ENCODE assay signal across 8 cellular contexts in the genomic region with DNA sequence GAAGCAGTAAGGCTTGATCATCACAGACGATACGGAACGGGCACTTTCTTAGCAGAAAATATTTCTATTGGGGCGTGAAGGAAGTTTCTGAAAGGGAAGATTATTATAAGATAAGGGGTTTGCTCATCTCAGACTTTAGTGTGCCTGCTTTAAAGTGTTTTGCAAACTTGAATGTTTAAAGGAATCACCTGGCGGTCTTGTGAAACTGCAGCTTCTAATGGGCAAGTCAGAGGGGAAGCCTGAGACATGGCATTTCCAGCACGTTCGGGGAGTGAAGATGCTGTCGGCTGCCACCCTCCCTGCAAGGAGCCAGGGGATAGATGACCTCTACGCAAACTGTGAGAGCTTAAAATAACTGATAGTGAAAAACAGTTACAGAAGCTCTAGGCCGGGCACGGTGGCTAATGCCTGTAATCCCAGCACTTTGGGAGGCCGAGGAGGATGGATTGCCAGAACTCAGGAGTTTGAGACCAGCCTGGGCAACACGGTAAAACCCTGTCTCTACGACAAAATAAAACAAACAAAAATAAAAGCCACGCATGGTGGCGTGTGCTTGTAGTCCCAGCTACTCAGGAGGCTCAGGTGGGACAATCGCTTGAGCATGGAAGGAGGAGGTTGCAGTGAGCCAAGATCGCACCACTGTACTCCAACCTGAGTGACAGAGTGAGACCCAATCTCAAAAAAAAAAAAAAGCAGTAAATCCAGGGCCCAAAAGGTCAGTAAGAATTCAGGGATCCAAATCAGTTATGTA. TPM values are rescaled to one million over a fixed set of nuclear protein-coding genes. Genes with fewer than 3 reads are reported as not detected.
DNase-seq lines count a peak whose midpoint lies in the region; ATAC-seq and TF ChIP-seq lines count a peak whose summit lies in the region.

No MANE protein-coding gene starts in this region.

- WGBS in suprapubic skin = 45% methylated on average over 18 of the region's 18 CpGs

- peak; percentile 7 for DNase-seq in activated naive CD4-positive, alpha-beta T cell treated with anti-CD3 and anti-CD28 coated beads for 36 hours
- DNase-seq in activated naive CD4-positive, alpha-beta T cell treated with anti-CD3 and anti-CD28 coated beads, Interleukin-2, amount 50 U/mL, for 16 hours = no peak
- DNase-seq in activated naive CD8-positive, alpha-beta T cell treated with anti-CD3 and anti-CD28 coated beads for 36 hours = no peak
- DNase-seq in iPS-NIHi7 (ENCODE audit: extremely low spot score) (peak; percentile 26), suprapubic skin (ENCODE audit: low spot score in 2 of 2) (no peak)
- no peak for DNase-seq in stimulated activated naive CD4-positive, alpha-beta T cell (lab: John Stamatoyannopoulos, UW)
- no peak for DNase-seq in activated CD4-positive, alpha-beta T cell treated with anti-CD3 and anti-CD28 coated beads, Interleukin-2, amount 50 U/mL, for 1 hour

- no peak for TF ChIP-seq CTCF in suprapubic skin (IDR thresholded peaks at IDR 0.05)

- no peaks in the 10 kb centered on the region for H3K27me3 Mint-ChIP-seq in activated naive CD4-positive, alpha-beta T cell treated with anti-CD3 and anti-CD28 coated beads for 36 hours (ENCODE audit: low read depth)
- peaks cover 9% of the 10 kb centered on the region for H3K27me3 Mint-ChIP-seq in activated naive CD8-positive, alpha-beta T cell treated with anti-CD3 and anti-CD28 coated beads for 36 hours

- peaks cover 33% of the 10 kb centered on the region for H3K4me1 Mint-ChIP-seq in activated naive CD4-positive, alpha-beta T cell treated with anti-CD3 and anti-CD28 coated beads for 36 hours (ENCODE audit: low read depth)
- peaks cover 14% of the 10 kb centered on the region for H3K4me1 Mint-ChIP-seq in activated naive CD8-positive, alpha-beta T cell treated with anti-CD3 and anti-CD28 coated beads for 36 hours

- H3K9me3 ChIP-seq in suprapubic skin = no peaks in the 10 kb centered on the region

- no peaks in the 10 kb centered on the region for H3K36me3 ChIP-seq in suprapubic skin

- H3K27ac ChIP-seq in suprapubic skin = peak overlapping the region; percentile 62

- intact Hi-C loops in activated naive CD4-positive, alpha-beta T cell treated with anti-CD3 and anti-CD28 coated beads for 36 hours (cut with micrococcal nuclease) = loop anchor here (1.0 to 10.0 kb wide), 3 partner anchors 24 to 1709 kb away; partner anchors contain the start of genes RRBP1 and ZNF133

- H3K36me3 Mint-ChIP-seq in activated naive CD4-positive, alpha-beta T cell treated with anti-CD3 and anti-CD28 coated beads for 36 hours (ENCODE audit: low read depth) = peaks cover 1% of the 10 kb centered on the region
- peaks cover 4% of the 10 kb centered on the region for H3K36me3 Mint-ChIP-seq in activated naive CD8-positive, alpha-beta T cell treated with anti-CD3 and anti-CD28 coated beads for 36 hours

- ATAC-seq in GM18519 (IDR thresholded peaks at IDR 0.05; ENCODE audit: low FRiP score, unreplicated experiment) = no peak

- peak overlapping the region; percentile 85 for H3K27ac Mint-ChIP-seq in activated naive CD4-positive, alpha-beta T cell treated with anti-CD3 and anti-CD28 coated beads for 36 hours
- peak overlapping the region; percentile 79 for H3K27ac Mint-ChIP-seq in activated naive CD8-positive, alpha-beta T cell treated with anti-CD3 and anti-CD28 coated beads for 36 hours

- no peaks in the 10 kb centered on the region for H3K27me3 ChIP-seq in suprapubic skin

- CTCF ChIA-PET in activated naive CD4-positive, alpha-beta T cell treated with anti-CD3 and anti-CD28 coated beads for 36 hours (lab: Charles Lee) = interaction anchor here (0.6 to 1.5 kb wide), 2 partner anchors 92 to 100 kb away, joined by 3 read pairs; no protein-coding TSS in a partner anchor

- no peak for TF ChIP-seq EP300 in suprapubic skin (IDR thresholded peaks at IDR 0.05)

- peak overlapping the region; percentile 88 for H3K4me3 Mint-ChIP-seq in activated naive CD4-positive, alpha-beta T cell treated with anti-CD3 and anti-CD28 coated beads for 36 hours
- H3K4me3 Mint-ChIP-seq in activated naive CD8-positive, alpha-beta T cell treated with anti-CD3 and anti-CD28 coated beads for 36 hours = peak overlapping the region; percentile 82

- peaks cover 58% of the 10 kb centered on the region for H3K4me1 ChIP-seq in suprapubic skin

- H3K4me3 ChIP-seq in suprapubic skin = peak overlapping the region; percentile 64

- H3K9me3 Mint-ChIP-seq in activated naive CD4-positive, alpha-beta T cell treated with anti-CD3 and anti-CD28 coated beads for 36 hours = no peaks in the 10 kb centered on the region
- no peaks in the 10 kb centered on the region for H3K9me3 Mint-ChIP-seq in activated naive CD8-positive, alpha-beta T cell treated with anti-CD3 and anti-CD28 coated beads for 36 hours

- TF ChIP-seq POLR2A in suprapubic skin (IDR thresholded peaks at IDR 0.05) = no peak

RNA-seq across cellular contexts. Expression of gene KIF16B, which starts 2.3 kb away (rescaled TPM):
- total RNA-seq in activated naive CD4-positive, alpha-beta T cell treated with anti-CD3 and anti-CD28 coated beads for 36 hours = 1 to 10 TPM; 5.1 to 5.6 TPM
- 1 to 10 TPM; 4.8 to 4.9 TPM for total RNA-seq in activated naive CD8-positive, alpha-beta T cell treated with anti-CD3 and anti-CD28 coated beads for 36 hours
- 10 to 100 TPM; 23.7 to 64.0 (median 38.2) TPM for total RNA-seq in suprapubic skin

Comparison
In these comparisons a context has a peak if more than half of its experiments do, and no peak if none do; other contexts are left out.
1. DNase-seq: peak in activated naive CD4-positive, alpha-beta T cell treated with anti-CD3 and anti-CD28 coated beads for 36 hours (single experiment) and iPS-NIHi7 (single experiment); none in activated naive CD4-positive, alpha-beta T cell treated with anti-CD3 and anti-CD28 coated beads, Interleukin-2, amount 50 U/mL, for 16 hours (single experiment), activated naive CD8-positive, alpha-beta T cell treated with anti-CD3 and anti-CD28 coated beads for 36 hours (single experiment), suprapubic skin (0 of 2), stimulated activated naive CD4-positive, alpha-beta T cell (0 of 6) and activated CD4-positive, alpha-beta T cell treated with anti-CD3 and anti-CD28 coated beads, Interleukin-2, amount 50 U/mL, for 1 hour (single experiment).